ENCODE assay signal across 8 cellular contexts in genomic region chr1:204408074-204408507, GRCh38. TPM values are rescaled to one million over a fixed set of nuclear protein-coding genes. Genes with fewer than 3 reads are reported as not detected.
DNase-seq lines count a peak whose midpoint lies in the region; ATAC-seq, FAIRE-seq and TF ChIP-seq lines count a peak whose summit lies in the region.

No MANE protein-coding gene starts in this region.

- H3K27ac ChIP-seq in GM23248 (no peak overlapping the region), RWPE2 (ENCODE audit: poor library complexity, severe bottlenecking) (peak overlapping the region; percentile 76), HepG2 (ENCODE audit: extremely low read length, insufficient read depth, low read length) (peak overlapping the region; percentile 10), subcutaneous abdominal adipose tissue (ENCODE audit: low read depth, low read length) (peak overlapping the region; percentile 99)

- peaks cover 59% of the 10 kb centered on the region for H3F3A ChIP-seq in GM23248 (ENCODE audit: insufficient read depth)

- CTCF ChIA-PET in HepG2 (lab: Yijun Ruan, JAX; ENCODE audit: low intra/inter-chr PET ratio, low total read pairs): no interaction called here

- DNase-seq in AG10803 (ENCODE audit: low read depth) (peak; percentile 73), GM23248 (peak; percentile 74), RWPE2 (ENCODE audit: low spot score) (no peak), chondrocyte (ENCODE audit: low spot score) (no peak), HepG2 (ENCODE audit: low spot score) (no peak), 8988T (no peak)

- peaks cover 9% of the 10 kb centered on the region for H3K36me3 Mint-ChIP-seq in chondrocyte (ENCODE audit: low read depth)

- H3K4me3 Mint-ChIP-seq in chondrocyte (ENCODE audit: unreplicated experiment): peak overlapping the region; percentile 99

- H3K4me1 ChIP-seq in GM23248 (ENCODE audit: insufficient read depth) (peaks cover 19% of the 10 kb centered on the region), RWPE2 (ENCODE audit: insufficient read depth, poor library complexity, severe bottlenecking) (peaks cover 22% of the 10 kb centered on the region), HepG2 (ENCODE audit: insufficient read depth, low read length) (peaks cover 38% of the 10 kb centered on the region), subcutaneous abdominal adipose tissue (ENCODE audit: control insufficient read depth in 5 of 5, insufficient read depth in 5 of 5, low read length in 5 of 5) (peaks cover 0 to 56% (median 40%) of the 10 kb centered on the region in 5 donors)

- no peak for TF ChIP-seq CTCF in AG10803 (conservative IDR thresholded peaks at IDR 0.05; ENCODE audit: low read length)
- TF ChIP-seq CTCF in RWPE2 (IDR thresholded peaks at IDR 0.05; ENCODE audit: poor library complexity, severe bottlenecking): no peak
- no peak for TF ChIP-seq CTCF in chondrocyte (IDR thresholded peaks at IDR 0.05)
- no peak for TF ChIP-seq CTCF in HepG2 (CRISPR knock-in tag; IDR thresholded peaks at IDR 0.05)

- H4K20me1 ChIP-seq in GM23248 (ENCODE audit: insufficient read depth): peaks cover 52% of the 10 kb centered on the region
- H4K20me1 ChIP-seq in HepG2 (ENCODE audit: insufficient read depth, low read length): peaks cover 67% of the 10 kb centered on the region

- H3K36me3 ChIP-seq in GM23248 (ENCODE audit: low read depth) (peaks cover 50% of the 10 kb centered on the region), RWPE2 (ENCODE audit: low read depth) (peaks cover 81% of the 10 kb centered on the region), HepG2 (replicated peaks in 1 of 2; ENCODE audit: control insufficient read depth in 1 of 2, insufficient read depth in 2 of 2, low read length in 2 of 2) (peaks cover 3 to 21% of the 10 kb centered on the region in 2 experiments; a peak in 2 of 5 replicates), subcutaneous abdominal adipose tissue (ENCODE audit: control insufficient read depth in 5 of 5, insufficient read depth in 5 of 5, low read length in 5 of 5) (peaks cover 28 to 30% (median 29%) of the 10 kb centered on the region in 5 donors)

- peak overlapping the region; percentile 99 for H3K9ac ChIP-seq in GM23248
- H3K9ac ChIP-seq in HepG2 (ENCODE audit: insufficient read depth, low read depth, low read length): peak overlapping the region; percentile 98
- peak overlapping the region; percentile 90 to 100 (median 99) for H3K9ac ChIP-seq in subcutaneous abdominal adipose tissue (ENCODE audit: low read length in 5 of 5)

- no peaks in the 10 kb centered on the region for H3K27me3 Mint-ChIP-seq in chondrocyte (ENCODE audit: low read depth)

- in situ Hi-C loops in GM23248 (cut with MboI): no loop called here
- in situ Hi-C loops in HepG2 (cut with HindIII; ENCODE audit: extremely low pct_ligation_motif_present, low pct_unique_long_range_greater_than_20kb): no loop called here

- peaks cover 27% of the 10 kb centered on the region for H3K4me1 Mint-ChIP-seq in chondrocyte (ENCODE audit: low read depth)

- no TSS peak for BruUV-seq in HepG2 (replicated peaks; lab: Mats Ljungman, UMichigan)

- intact Hi-C loops in HepG2 (cut with micrococcal nuclease; ENCODE audit: unreplicated experiment): no loop called here

- TF ChIP-seq POLR2A in HepG2 (IDR thresholded peaks at IDR 0.05; ENCODE audit: insufficient read depth in 1 of 2, low read depth in 2 of 2, low read length in 2 of 2): no peak

- H3K27me3 ChIP-seq in GM23248 (replicated peaks; ENCODE audit: insufficient read depth) (no peaks in the 10 kb centered on the region), RWPE2 (ENCODE audit: insufficient read depth, poor library complexity, severe bottlenecking) (no peaks in the 10 kb centered on the region), HepG2 (ENCODE audit: control insufficient read depth in 1 of 2, insufficient read depth in 2 of 2, low read length in 2 of 2) (no peaks in the 10 kb centered on the region; a peak in 1 of 5 replicates), subcutaneous abdominal adipose tissue (ENCODE audit: control insufficient read depth in 5 of 5, insufficient read depth in 4 of 5, low read length in 5 of 5) (no peaks in the 10 kb centered on the region)

- no peak for TF ChIP-seq RAD21 in HepG2 (CRISPR knock-in tag; IDR thresholded peaks at IDR 0.05)

- 2 to 7% methylated on average over 2 of the region's 2 CpGs for WGBS in GM23248 (ENCODE audit: low coverage in 1 of 2, low lambda C conversion rate in 2 of 2, missing lambda C conversion rate in 2 of 2), 2 experiments
- WGBS in HepG2 (ENCODE audit: low lambda C conversion rate): 0% methylated on average over 2 of the region's 2 CpGs

- H3K4me2 ChIP-seq in GM23248 (ENCODE audit: unreplicated experiment) (peak overlapping the region; percentile 92), HepG2 (ENCODE audit: low read depth, low read length) (peak overlapping the region; percentile 81)

- TF ChIP-seq EP300 in HepG2 (IDR thresholded peaks at IDR 0.05; ENCODE audit: low read depth in 2 of 2, low read length in 2 of 2) (no peak), HepG2 (CRISPR knock-in tag; IDR thresholded peaks at IDR 0.05; ENCODE audit: borderline replicate concordance) (no peak)

- H2AFZ ChIP-seq in GM23248 (no peak overlapping the region), HepG2 (ENCODE audit: low read length) (no peak overlapping the region)

- no peaks in the 10 kb centered on the region for H3K9me2 ChIP-seq in GM23248 (ENCODE audit: insufficient read depth)

- peak overlapping the region; percentile 80 for H3K27ac Mint-ChIP-seq in chondrocyte (ENCODE audit: unreplicated experiment)

- peak overlapping the region; percentile 100 for H3K4me3 ChIP-seq in AG10803 (ENCODE audit: low read length)
- peak overlapping the region; percentile 99 for H3K4me3 ChIP-seq in GM23248
- H3K4me3 ChIP-seq in RWPE2 (ENCODE audit: severe bottlenecking): peak overlapping the region; percentile 94
- peak overlapping the region; percentile 95 to 99 (median 98) for H3K4me3 ChIP-seq in HepG2 (replicated peaks in 1 of 3; ENCODE audit: insufficient read depth in 1 of 3, low read depth in 2 of 3, low read length in 3 of 3)
- peak overlapping the region; percentile 96 to 100 (median 97) for H3K4me3 ChIP-seq in subcutaneous abdominal adipose tissue (ENCODE audit: low read depth in 1 of 5, low read length in 5 of 5)

- POLR2A ChIA-PET in HepG2 (lab: Yijun Ruan, JAX): interaction anchor here (1.9 kb wide), 1 partner anchor 9 kb away, joined by 11 read pairs; no protein-coding TSS in a partner anchor

- H3K79me2 ChIP-seq in GM23248 (ENCODE audit: insufficient read depth): peaks cover 91% of the 10 kb centered on the region
- peaks cover 84% of the 10 kb centered on the region for H3K79me2 ChIP-seq in HepG2 (ENCODE audit: insufficient read depth, low read length)

- H3K9me3 Mint-ChIP-seq in chondrocyte (ENCODE audit: low read depth): no peaks in the 10 kb centered on the region

- H3K9me3 ChIP-seq in GM23248 (ENCODE audit: low read depth) (no peaks in the 10 kb centered on the region), RWPE2 (ENCODE audit: severe bottlenecking) (no peaks in the 10 kb centered on the region), HepG2 (ENCODE audit: low read length) (no peaks in the 10 kb centered on the region), subcutaneous abdominal adipose tissue (ENCODE audit: control insufficient read depth in 5 of 5, low read length in 5 of 5) (no peaks in the 10 kb centered on the region)

- FAIRE-seq in HepG2 (lab: Jason Lieb, UNC): no peak

- ATAC-seq in RWPE2 (ENCODE audit: low read depth) (no peak), HepG2 (no peak), HG03108 (IDR thresholded peaks at IDR 0.05; ENCODE audit: unreplicated experiment) (no peak)

RNA-seq across cellular contexts. Expression of gene PPP1R15B, which starts 3.5 kb away (rescaled TPM):
- total RNA-seq in GM23248 (2014; rRNA removed; shearing (Covaris generic)): 27.6 and 28.4 TPM in 2 replicates
- polyA plus RNA-seq in GM23248 (2016; fragmentation: Nextera tagmentation; extraction: Ambion mirVana): 14.5 and 15.4 TPM in 2 replicates
- total RNA-seq in chondrocyte: 29.7 to 41.0 TPM (median 40.9 TPM) in 3 replicates
- total RNA-seq in HepG2 (2016; rRNA removed; fragmentation: Illumina TruSeq; extraction: Trizol): 20.1 and 23.8 TPM in 2 replicates
- 2.1 and 2.7 TPM in 2 replicates for total RNA-seq in HepG2 (2016; cell fraction: cytosol; rRNA removed; fragmentation: Illumina TruSeq; extraction: Trizol; ENCODE audit: low read depth)
- 19.9 and 23.3 TPM in 2 replicates for total RNA-seq in HepG2 (2016; cell fraction: insoluble cytoplasmic fraction; rRNA removed; fragmentation: Illumina TruSeq; extraction: Trizol)
- total RNA-seq in HepG2 (2016; cell fraction: membrane; rRNA removed; fragmentation: Illumina TruSeq; extraction: Trizol): 9.2 and 10.4 TPM in 2 replicates
- total RNA-seq in HepG2 (2016; cell fraction: nucleus; rRNA removed; fragmentation: Illumina TruSeq; extraction: Trizol): 29.0 and 33.5 TPM in 2 replicates
- polyA plus RNA-seq in HepG2 (2011; rRNA removed): 12.7 and 13.4 TPM in 2 replicates
- 9.5 and 11.8 TPM in 2 replicates for polyA plus RNA-seq in HepG2 (2011; cell fraction: cytosol; rRNA removed)
- 12.8 and 14.2 TPM in 2 replicates for polyA plus RNA-seq in HepG2 (2011; cell fraction: nucleus; rRNA removed)
- polyA plus RNA-seq in HepG2 (2012): 13.8 and 16.0 TPM in 2 replicates
- 1.2 and 1.4 TPM in 2 replicates for polyA plus RNA-seq in HepG2 (2016; cell fraction: cytosol; fragmentation: Illumina TruSeq; extraction: Trizol; ENCODE audit: low read depth)
- 15.8 and 16.0 TPM in 2 replicates for polyA plus RNA-seq in HepG2 (2016; cell fraction: insoluble cytoplasmic fraction; fragmentation: Illumina TruSeq; extraction: Trizol; ENCODE audit: low read depth)
- polyA plus RNA-seq in HepG2 (2016; cell fraction: membrane; fragmentation: Illumina TruSeq; extraction: Trizol; ENCODE audit: low read depth): 3.3 and 3.6 TPM in 2 replicates
- 30.8 and 34.1 TPM in 2 replicates for polyA plus RNA-seq in HepG2 (2016; cell fraction: nucleus; fragmentation: Illumina TruSeq; extraction: Trizol; ENCODE audit: insufficient read depth, low read depth)
- polyA minus RNA-seq in HepG2 (2011; rRNA and poly(A)+ RNA removed; ENCODE audit: low replicate concordance): 29.5 and 115 TPM in 2 replicates
- polyA minus RNA-seq in HepG2 (2011; cell fraction: cytosol; rRNA and poly(A)+ RNA removed): 25.9 and 34.1 TPM in 2 replicates
- 43.4 and 52.2 TPM in 2 replicates for polyA minus RNA-seq in HepG2 (2011; cell fraction: nucleus; rRNA and poly(A)+ RNA removed)

RNA-seq across cellular contexts. Expression of gene PLEKHA6, which starts 48.4 kb away (rescaled TPM):
- 7.3 and 8.3 TPM in 2 replicates for total RNA-seq in GM23248 (2014; rRNA removed; shearing (Covaris generic))
- polyA plus RNA-seq in GM23248 (2016; fragmentation: Nextera tagmentation; extraction: Ambion mirVana): 4.5 and 5.5 TPM in 2 replicates
- total RNA-seq in chondrocyte: 0.15 to 1.4 TPM (median 0.51 TPM) in 3 replicates
- total RNA-seq in HepG2 (2016; rRNA removed; fragmentation: Illumina TruSeq; extraction: Trizol): 10.8 and 11.4 TPM in 2 replicates
- 0.40 and 1.1 TPM in 2 replicates for total RNA-seq in HepG2 (2016; cell fraction: cytosol; rRNA removed; fragmentation: Illumina TruSeq; extraction: Trizol; ENCODE audit: low read depth)
- total RNA-seq in HepG2 (2016; cell fraction: insoluble cytoplasmic fraction; rRNA removed; fragmentation: Illumina TruSeq; extraction: Trizol): 7.3 and 13.7 TPM in 2 replicates
- total RNA-seq in HepG2 (2016; cell fraction: membrane; rRNA removed; fragmentation: Illumina TruSeq; extraction: Trizol): 3.9 and 4.0 TPM in 2 replicates
- total RNA-seq in HepG2 (2016; cell fraction: nucleus; rRNA removed; fragmentation: Illumina TruSeq; extraction: Trizol): 16.8 and 17.2 TPM in 2 replicates
- 5.3 and 6.4 TPM in 2 replicates for polyA plus RNA-seq in HepG2 (2011; rRNA removed)
- polyA plus RNA-seq in HepG2 (2011; cell fraction: cytosol; rRNA removed): 2.2 TPM in 2 replicates
- polyA plus RNA-seq in HepG2 (2011; cell fraction: nucleus; rRNA removed): 18.8 and 20.9 TPM in 2 replicates
- 6.1 and 6.4 TPM in 2 replicates for polyA plus RNA-seq in HepG2 (2012)
- 0.33 and 0.35 TPM in 2 replicates for polyA plus RNA-seq in HepG2 (2016; cell fraction: cytosol; fragmentation: Illumina TruSeq; extraction: Trizol; ENCODE audit: low read depth)
- 5.7 and 9.8 TPM in 2 replicates for polyA plus RNA-seq in HepG2 (2016; cell fraction: insoluble cytoplasmic fraction; fragmentation: Illumina TruSeq; extraction: Trizol; ENCODE audit: low read depth)
- 1.2 and 1.6 TPM in 2 replicates for polyA plus RNA-seq in HepG2 (2016; cell fraction: membrane; fragmentation: Illumina TruSeq; extraction: Trizol; ENCODE audit: low read depth)
- polyA plus RNA-seq in HepG2 (2016; cell fraction: nucleus; fragmentation: Illumina TruSeq; extraction: Trizol; ENCODE audit: insufficient read depth, low read depth): 24.1 and 24.3 TPM in 2 replicates
- 5.2 and 11.2 TPM in 2 replicates for polyA minus RNA-seq in HepG2 (2011; rRNA and poly(A)+ RNA removed; ENCODE audit: low replicate concordance)
- polyA minus RNA-seq in HepG2 (2011; cell fraction: cytosol; rRNA and poly(A)+ RNA removed): 3.2 and 7.6 TPM in 2 replicates
- polyA minus RNA-seq in HepG2 (2011; cell fraction: nucleus; rRNA and poly(A)+ RNA removed): 11.1 and 11.8 TPM in 2 replicates

Comparison
In these comparisons a context has a peak if more than half of its experiments do, and no peak if none do; other contexts are left out.
1. DNase-seq: peak in AG10803 (single experiment) and GM23248 (single experiment); none in RWPE2 (single experiment), chondrocyte (single experiment), HepG2 (single experiment) and 8988T (single experiment).
2. Peak in every context shown above with its lines, with median percentiles within 50 percentile points of each other: H3K4me3 ChIP-seq and H3K9ac ChIP-seq.